ENCODE assay signal across 1 cellular context in the genomic region with DNA sequence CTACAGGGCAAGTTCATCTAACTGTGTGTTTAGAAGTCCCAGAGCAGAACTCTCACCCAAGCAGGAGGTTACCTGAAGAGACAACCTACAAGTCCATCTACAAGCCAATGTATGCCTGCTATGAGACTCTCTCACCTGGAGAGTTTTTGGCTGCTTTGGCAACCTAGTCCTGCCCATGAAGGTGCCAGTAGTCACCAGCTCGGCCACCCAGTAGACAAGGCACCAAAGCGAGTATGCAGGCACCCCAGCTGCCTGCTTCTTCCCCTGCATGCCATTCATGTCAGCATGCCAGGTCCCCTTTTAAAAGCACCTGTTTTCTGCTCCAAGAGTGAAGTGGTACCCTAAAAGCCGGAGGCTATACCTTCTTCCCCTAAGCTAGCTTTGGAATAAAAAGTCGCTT.
TF ChIP-seq lines count a peak whose summit lies in the region.

No MANE protein-coding gene starts in this region.

TF ChIP-seq in H1, 55 proteins besides CTCF, POLR2A, EP300 and RAD21:
- TF ChIP-seq EZH2 (IDR thresholded peaks at IDR 0.05; ENCODE audit: low read depth, low read length, severe bottlenecking) (no peak), TAF7 (optimal IDR thresholded peaks at IDR 0.05; ENCODE audit: borderline replicate concordance, low read depth, low read length) (no peak), KDM5A (IDR thresholded peaks at IDR 0.05; ENCODE audit: low read length) (no peak), SIN3A (conservative IDR thresholded peaks at IDR 0.05 in 1 of 2, IDR thresholded peaks at IDR 0.05 in 1 of 2; ENCODE audit: low read depth in 1 of 2, low read length in 2 of 2) (no peak), CEBPB (IDR thresholded peaks at IDR 0.05; ENCODE audit: low read depth, low read length) (no peak), TBP (IDR thresholded peaks at IDR 0.05; ENCODE audit: low read depth, low read length) (no peak), POLR2AphosphoS5 (IDR thresholded peaks at IDR 0.05; ENCODE audit: low read depth, low read length) (no peak), TCF12 (IDR thresholded peaks at IDR 0.05; ENCODE audit: low read depth, low read length) (no peak), RBBP5 (IDR thresholded peaks at IDR 0.05; ENCODE audit: borderline replicate concordance, low read depth, low read length) (no peak)
- TF ChIP-seq, protein P1, sequence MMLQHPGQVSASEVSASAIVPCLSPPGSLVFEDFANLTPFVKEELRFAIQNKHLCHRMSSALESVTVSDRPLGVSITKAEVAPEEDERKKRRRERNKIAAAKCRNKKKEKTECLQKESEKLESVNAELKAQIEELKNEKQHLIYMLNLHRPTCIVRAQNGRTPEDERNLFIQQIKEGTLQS (IDR thresholded peaks at IDR 0.05; ENCODE audit: insufficient read depth, low read depth, low read length), result no peak
